15 cellular contexts compared by ENCODE assay signal in the genomic region with DNA sequence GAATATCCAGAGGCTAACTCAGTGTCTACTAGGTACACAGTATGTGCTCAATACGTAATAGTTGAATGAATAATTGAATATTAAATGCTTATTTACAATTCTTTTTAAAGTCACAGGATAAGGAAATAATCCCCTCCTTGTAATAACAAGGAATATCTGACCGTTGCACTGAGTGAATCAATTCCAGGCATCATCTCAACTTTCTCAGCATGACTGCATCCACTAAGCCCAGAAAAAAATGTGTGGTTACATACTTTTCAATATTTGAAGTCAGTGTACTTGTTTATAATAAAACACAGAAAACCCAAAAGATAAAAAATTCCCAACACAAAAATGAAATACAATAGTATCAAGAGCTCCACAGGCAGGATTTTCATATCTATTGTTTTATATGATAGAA.
DNase-seq lines count a peak whose midpoint lies in the region; ATAC-seq and TF ChIP-seq lines count a peak whose summit lies in the region.
"Had no signal": no experiment of that assay in that cellular context is flagged by ENCODE, and none has a peak within 500 bp of the region (broad histone marks: within the 10 kb centered on the region; RNA-seq: fewer than 3 reads in every experiment).

No MANE protein-coding gene starts in this region.

- in situ Hi-C loops in astrocyte of the spinal cord (cut with HindIII; ENCODE audit: low sequenced_read_pairs): no loop called here

- H3K27me3 Mint-ChIP-seq in stimulated activated naive B cell treated with anti-CD40 and anti-IgM and Interleukin-4, amounts not matched to agents 10 μg/mL and 1 μg/mL and 100 μg/mL, for 72 hours: peaks cover 0 to 5% of the 10 kb centered on the region in 2 donors

- intact Hi-C loops in tibial artery (cut with DNase I; ENCODE audit: low total_unique reads): no loop called here
- intact Hi-C loops in A673 (cut with micrococcal nuclease; ENCODE audit: unreplicated experiment): no loop called here

- BruUV-seq in A673 (replicated peaks; lab: Mats Ljungman, UMichigan): no TSS peak

- TF ChIP-seq CTCF in astrocyte of the spinal cord (IDR thresholded peaks at IDR 0.05; ENCODE audit: low read depth, low read length) (no peak), tibial artery (IDR thresholded peaks at IDR 0.05) (no peak), A673 (conservative IDR thresholded peaks at IDR 0.05; ENCODE audit: low read depth, low read length) (no peak)

- no peaks in the 10 kb centered on the region for H3K36me3 Mint-ChIP-seq in stimulated activated naive B cell treated with anti-CD40 and anti-IgM and Interleukin-4, amounts not matched to agents 10 μg/mL and 1 μg/mL and 100 μg/mL, for 72 hours

- no peaks in the 10 kb centered on the region for H3K36me3 ChIP-seq in tibial artery
- H3K36me3 ChIP-seq in A673 (ENCODE audit: insufficient read depth, low read length, poor library complexity, severe bottlenecking): no peaks in the 10 kb centered on the region
- H3K36me3 ChIP-seq: cardiac muscle cell had no signal

- ATAC-seq in stimulated activated naive B cell treated with anti-CD40 and anti-IgM and Interleukin-4, amounts not matched to agents 10 μg/mL and 1 μg/mL and 100 μg/mL, for 72 hours (replicated peaks): no peak
- ATAC-seq: natural killer cell had no signal

- H3K9me3 ChIP-seq in tibial artery: no peaks in the 10 kb centered on the region
- no peaks in the 10 kb centered on the region for H3K9me3 ChIP-seq in A673 (ENCODE audit: low read depth, low read length, poor library complexity, severe bottlenecking)

- H3K4me3 Mint-ChIP-seq in stimulated activated naive B cell treated with anti-CD40 and anti-IgM and Interleukin-4, amounts not matched to agents 10 μg/mL and 1 μg/mL and 100 μg/mL, for 72 hours: no peak overlapping the region
- H3K4me3 Mint-ChIP-seq: natural killer cell had no signal

- peaks cover 0 to 3% of the 10 kb centered on the region in 2 donors for H3K9me3 Mint-ChIP-seq in stimulated activated naive B cell treated with anti-CD40 and anti-IgM and Interleukin-4, amounts not matched to agents 10 μg/mL and 1 μg/mL and 100 μg/mL, for 72 hours

- H3K4me3 ChIP-seq in astrocyte of the spinal cord (ENCODE audit: low read depth, low read length) (no peak overlapping the region), tibial artery (no peak overlapping the region), A673 (ENCODE audit: low read depth, low read length, poor library complexity, severe bottlenecking) (no peak overlapping the region)
- H3K4me3 ChIP-seq: cardiac muscle cell, hepatocyte had no signal

- POLR2A ChIA-PET in A673 (lab: Charles Lee; ENCODE audit: low non-redundant PET): no interaction called here

- CTCF ChIA-PET in A673 (lab: Charles Lee): no interaction called here

- H3K27me3 ChIP-seq in tibial artery: no peaks in the 10 kb centered on the region
- H3K27me3 ChIP-seq in A673 (replicated peaks; ENCODE audit: insufficient read depth, low read depth, low read length, poor library complexity): no peaks in the 10 kb centered on the region
- H3K27me3 ChIP-seq: cardiac muscle cell, hepatocyte had no signal

- H3K27ac Mint-ChIP-seq in stimulated activated naive B cell treated with anti-CD40 and anti-IgM and Interleukin-4, amounts not matched to agents 10 μg/mL and 1 μg/mL and 100 μg/mL, for 72 hours: no peak overlapping the region
- H3K27ac Mint-ChIP-seq: natural killer cell had no signal

- peaks cover 0 to 9% of the 10 kb centered on the region in 2 donors for H3K4me1 Mint-ChIP-seq in stimulated activated naive B cell treated with anti-CD40 and anti-IgM and Interleukin-4, amounts not matched to agents 10 μg/mL and 1 μg/mL and 100 μg/mL, for 72 hours
- H3K4me1 Mint-ChIP-seq: natural killer cell had no signal

- DNase-seq in HCEC 1CT: peak; percentile 68
- DNase-seq in astrocyte of the spinal cord (ENCODE audit: low read depth, low spot score): peak; percentile 92
- peak; percentile 29 for DNase-seq in hepatic stellate cell (ENCODE audit: low spot score)
- no peak for DNase-seq in tibial artery
- DNase-seq in SIG-M5 (lab: John Stamatoyannopoulos, UW): no peak
- no peak for DNase-seq in amygdala (lab: John Stamatoyannopoulos, UW)
- no peak for DNase-seq in A673 (ENCODE audit: low spot score)
- no peak for DNase-seq in stimulated activated naive B cell treated with anti-CD40 and anti-IgM and Interleukin-4, amounts not matched to agents 10 μg/mL and 1 μg/mL and 100 μg/mL, for 72 hours
- DNase-seq: activated CD4-positive, alpha-beta T cell treated with anti-CD3 and anti-CD28 coated beads, Interleukin-2, amount 50 U/mL, for 1 hour; natural killer cell; NCI-H2029; NCI-H774; stimulated activated naive CD4-positive, alpha-beta T cell treated with Interleukin-2 at 50 U/mL for 16 hours had no signal

- H3K27ac ChIP-seq in tibial artery: peak overlapping the region; percentile 75 to 83
- no peak overlapping the region for H3K27ac ChIP-seq in A673 (ENCODE audit: low read depth, low read length, poor library complexity, severe bottlenecking)
- H3K27ac ChIP-seq: cardiac muscle cell, hepatocyte had no signal

- H3K4me1 ChIP-seq in tibial artery (peaks cover 0 to 40% (median 16%) of the 10 kb centered on the region in 4 donors), A673 (ENCODE audit: insufficient read depth, low read length, poor library complexity, severe bottlenecking) (no peaks in the 10 kb centered on the region)

Comparison
In these comparisons a context has a peak if more than half of its experiments do, and no peak if none do; other contexts are left out.
1. DNase-seq: peak in HCEC 1CT (single experiment), astrocyte of the spinal cord (single experiment) and hepatic stellate cell (single experiment); none in tibial artery (0 of 2), SIG-M5 (single experiment), amygdala (0 of 56), A673 (single experiment) and stimulated activated naive B cell treated with anti-CD40 and anti-IgM and Interleukin-4, amounts not matched to agents 10 μg/mL and 1 μg/mL and 100 μg/mL, for 72 hours (single experiment).